Comparison of ENCODE assay signal across 8 cellular contexts in genomic region chr6:110618591-110619267, GRCh38.
DNase-seq lines count a peak whose midpoint lies in the region; ATAC-seq and TF ChIP-seq lines count a peak whose summit lies in the region.

No MANE protein-coding gene starts in this region.

- in situ Hi-C loops in SK-MEL-5 (cut with HindIII; ENCODE audit: low pct_unique_long_range_greater_than_20kb, low sequenced_read_pairs): no loop called here

- ATAC-seq in heart right ventricle: peak in 6 of 8 donors; percentile 17 to 68 (median 53)
- ATAC-seq in HG03565 (IDR thresholded peaks at IDR 0.05; ENCODE audit: unreplicated experiment): no peak
- no peak for ATAC-seq in GM18870 (IDR thresholded peaks at IDR 0.05; ENCODE audit: unreplicated experiment)

- DNase-seq in NCI-H526 (lab: John Stamatoyannopoulos, UW) (peak; percentile 12 to 36), NCI-H526 treated with DMSO at 0.1 percent for 48 hours (lab: John Stamatoyannopoulos, UW) (no peak), SK-MEL-5 (ENCODE audit: low read depth, low spot score) (peak; percentile 68), heart right ventricle (no peak), substantia nigra (lab: John Stamatoyannopoulos, UW) (peak in 1 of 49 donors; percentile 50)
- no peak for DNase-seq in activated naive CD4-positive, alpha-beta T cell (lab: John Stamatoyannopoulos, UW)

- peak in 6 of 9 donors; percentile 20 to 50 (median 38) for TF ChIP-seq CTCF in heart right ventricle (IDR thresholded peaks at IDR 0.05)

- no peaks in the 10 kb centered on the region for H3K27me3 ChIP-seq in heart right ventricle

- H3K27ac ChIP-seq in heart right ventricle (peak overlapping the region in 3 of 10 donors; percentile 18 to 51 (median 24)), substantia nigra (ENCODE audit: low read depth, low read length, poor library complexity, severe bottlenecking) (peak overlapping the region; percentile 87)

- peaks cover 0 to 63% (median 8%) of the 10 kb centered on the region in 9 donors for H3K36me3 ChIP-seq in heart right ventricle

- H3K4me1 ChIP-seq in heart right ventricle: peaks cover 0 to 30% (median 23%) of the 10 kb centered on the region in 9 donors

- intact Hi-C loops in heart right ventricle (cut with DNase I): no loop called here

- WGBS in heart right ventricle, 2 donors: 45% methylated on average over 3 of the region's 3 CpGs

- no peaks in the 10 kb centered on the region for H3K9me3 ChIP-seq in heart right ventricle

- no peak overlapping the region for H3K4me3 ChIP-seq in heart right ventricle

Comparison
In these comparisons a context has a peak if more than half of its experiments do, and no peak if none do; other contexts are left out.
1. DNase-seq: peak in NCI-H526 (2 of 2) and SK-MEL-5 (single experiment); none in NCI-H526 treated with DMSO at 0.1 percent for 48 hours (single experiment), heart right ventricle (0 of 2) and activated naive CD4-positive, alpha-beta T cell (0 of 4).
2. ATAC-seq: peak in heart right ventricle (6 of 8); none in HG03565 (single experiment) and GM18870 (single experiment).